In the genomic region with DNA sequence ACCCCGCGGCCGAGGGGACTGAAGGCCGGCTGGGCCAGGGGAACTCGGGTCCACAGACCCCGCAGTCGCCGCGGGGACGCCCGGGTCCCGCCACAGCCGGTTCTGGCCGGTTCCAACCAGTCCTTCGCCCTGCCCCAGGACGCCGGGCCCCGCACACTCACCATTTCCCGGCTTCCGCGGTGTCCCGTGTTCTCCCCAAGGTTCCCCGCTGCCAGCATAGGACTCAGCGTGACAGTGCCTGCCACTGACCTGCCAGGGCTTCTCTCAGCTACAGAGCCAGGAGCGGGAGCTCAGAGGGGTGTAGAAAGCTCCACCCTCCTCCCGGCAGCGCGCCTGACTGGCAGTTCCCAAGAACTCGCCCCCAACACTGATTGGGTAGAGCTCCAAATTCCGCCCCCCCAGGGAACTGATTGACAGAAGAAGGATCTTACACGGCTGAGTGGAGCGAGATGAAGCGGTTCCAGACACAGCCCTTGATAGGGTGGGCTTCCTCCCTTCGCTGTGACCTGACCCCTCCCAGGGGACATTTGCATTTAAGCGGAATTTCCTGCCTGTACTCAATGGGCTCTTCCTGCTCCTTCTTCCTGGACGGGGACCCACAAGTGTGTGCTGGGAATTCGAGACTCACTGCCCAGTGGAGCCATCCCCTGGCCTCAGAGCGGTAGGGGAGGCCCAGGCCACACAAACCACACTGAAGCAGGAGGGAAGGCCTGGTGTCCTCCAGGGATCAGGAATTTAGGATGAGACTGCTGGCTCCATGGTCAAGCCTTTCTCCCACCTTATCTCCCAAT, we compare ENCODE assay signal across 8 cellular contexts. TPM values are rescaled to one million over a fixed set of nuclear protein-coding genes. Genes with fewer than 3 reads are reported as not detected.
A peak's percentile ranks its signal among the peaks of the same experiment; 100 is the strongest.
DNase-seq lines count a peak whose midpoint lies in the region; ATAC-seq, FAIRE-seq and TF ChIP-seq lines count a peak whose summit lies in the region.

TSS of gene ZNF442 (minus strand) at position 312 of the 791 bp plus-strand sequence. CDS start 2,052 bp downstream, outside the sequence.

- H3K4me1 Mint-ChIP-seq in dendritic cell treated with granulocyte-macrophage colony-stimulating factor and Interleukin-4, amounts not matched to agents 40 ng/mL and 50 ng/mL, for 4 days (ENCODE audit: low read depth): peaks cover 32% of the 10 kb centered on the region

- intact Hi-C loops in dendritic cell treated with granulocyte-macrophage colony-stimulating factor and Interleukin-4, amounts not matched to agents 40 ng/mL and 50 ng/mL, for 4 days (cut with micrococcal nuclease): loop anchor here (1.0 to 2.0 kb wide), 3 partner anchors 32 to 71 kb away; partner anchors contain the start of genes ZNF44, ZNF563 and ZNF799

- H3K27ac Mint-ChIP-seq in dendritic cell treated with granulocyte-macrophage colony-stimulating factor and Interleukin-4, amounts not matched to agents 40 ng/mL and 50 ng/mL, for 4 days: peak within 1 kb of the TSS; percentile 91

- H3K27me3 Mint-ChIP-seq in dendritic cell treated with granulocyte-macrophage colony-stimulating factor and Interleukin-4, amounts not matched to agents 40 ng/mL and 50 ng/mL, for 4 days: peaks cover 14% of the 10 kb centered on the region

- peak; percentile 77 for DNase-seq in GM18507 (ENCODE audit: extremely low spot score, insufficient read length, low read depth)
- DNase-seq in NCI-H510A (lab: John Stamatoyannopoulos, UW): peak; percentile 67
- DNase-seq in activated CD4-positive, alpha-beta T cell treated with anti-CD3 and anti-CD28 coated beads, Interleukin-2, amount 50 U/mL, for 24 hours (ENCODE audit: low read depth in 1 of 2, low spot score in 1 of 2): peak; percentile 60 to 90
- peak; percentile 97 for DNase-seq in left lobe of liver (ENCODE audit: low spot score)
- peak; percentile 87 to 89 for DNase-seq in stimulated activated CD4-positive, alpha-beta T cell treated with anti-CD3 and anti-CD28 coated beads, Interleukin-2, amount 100 ng/mL, for 24 hours

- peak within 1 kb of the TSS; percentile 52 for H3K27ac ChIP-seq in 22Rv1

- H3K36me3 Mint-ChIP-seq in dendritic cell treated with granulocyte-macrophage colony-stimulating factor and Interleukin-4, amounts not matched to agents 40 ng/mL and 50 ng/mL, for 4 days (ENCODE audit: low read depth): peaks cover 16% of the 10 kb centered on the region

- H3K9me3 Mint-ChIP-seq in dendritic cell treated with granulocyte-macrophage colony-stimulating factor and Interleukin-4, amounts not matched to agents 40 ng/mL and 50 ng/mL, for 4 days: peaks cover 31% of the 10 kb centered on the region

- TF ChIP-seq CTCF in 22Rv1 (IDR thresholded peaks at IDR 0.05): peak; percentile 66

- FAIRE-seq in GM18507 (lab: Jason Lieb, UNC): peak; percentile 93

- ATAC-seq in HG03060 (IDR thresholded peaks at IDR 0.05; ENCODE audit: low read depth, unreplicated experiment) (peak; percentile 69), left lobe of liver (peak; percentile 96)

- peak within 1 kb of the TSS; percentile 96 for H3K4me3 Mint-ChIP-seq in dendritic cell treated with granulocyte-macrophage colony-stimulating factor and Interleukin-4, amounts not matched to agents 40 ng/mL and 50 ng/mL, for 4 days

RNA-seq across cellular contexts. Expression of gene ZNF442, which starts in this region (rescaled TPM):
- total RNA-seq in left lobe of liver: 2.6 TPM

Comparison
In these comparisons a context has a peak if more than half of its experiments do, and no peak if none do; other contexts are left out.
1. Peak in every context shown above with its lines: DNase-seq, ATAC-seq and H3K27ac ChIP-seq.